In the genomic region with DNA sequence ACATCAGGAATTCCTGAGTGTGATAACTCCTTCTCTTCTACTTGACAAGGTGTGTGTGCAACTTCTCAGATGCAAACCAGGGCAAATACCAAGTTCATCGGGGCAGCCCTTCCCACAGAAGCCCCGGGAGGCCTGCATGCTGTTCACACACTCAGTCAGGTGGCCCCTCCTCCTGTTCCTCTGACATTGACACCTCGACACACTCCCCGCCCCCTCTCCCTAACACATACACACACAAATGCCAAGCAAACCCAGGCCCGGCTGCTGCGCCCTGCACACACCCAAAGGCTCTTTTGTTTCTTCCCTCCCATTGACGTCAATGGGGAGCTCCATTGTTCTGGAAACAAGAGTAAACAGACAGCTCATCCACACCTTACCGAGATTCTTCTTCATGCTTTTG, we compare ENCODE assay signal across 8 cellular contexts. TPM values are rescaled to one million over a fixed set of nuclear protein-coding genes. Genes with fewer than 3 reads are reported as not detected.
DNase-seq lines count a peak whose midpoint lies in the region; ATAC-seq and TF ChIP-seq lines count a peak whose summit lies in the region.

No MANE protein-coding gene starts in this region.

- H3K27me3 Mint-ChIP-seq in naive thymus-derived CD8-positive, alpha-beta T cell, result peaks cover 0 to 2% (median 1%) of the 10 kb centered on the region in 5 donors

- no peaks in the 10 kb centered on the region for H3K27me3 ChIP-seq in RWPE2 (ENCODE audit: insufficient read depth, poor library complexity, severe bottlenecking)

- peak; percentile 63 for ATAC-seq in RWPE2 (ENCODE audit: low read depth)
- no peak for ATAC-seq in naive thymus-derived CD8-positive, alpha-beta T cell
- no peak for ATAC-seq in HG03439 (IDR thresholded peaks at IDR 0.05; ENCODE audit: unreplicated experiment)

- H3K9me3 ChIP-seq in RWPE2 (ENCODE audit: severe bottlenecking), result no peaks in the 10 kb centered on the region

- H3K9me3 Mint-ChIP-seq in naive thymus-derived CD8-positive, alpha-beta T cell, result no peaks in the 10 kb centered on the region

- peak overlapping the region in 9 of 10 donors; percentile 84 to 99 (median 98) for H3K27ac Mint-ChIP-seq in naive thymus-derived CD8-positive, alpha-beta T cell

- H3K4me1 Mint-ChIP-seq in naive thymus-derived CD8-positive, alpha-beta T cell, result peaks cover 16 to 45% (median 41%) of the 10 kb centered on the region in 4 donors

- peak overlapping the region; percentile 85 for H3K27ac ChIP-seq in RWPE2 (ENCODE audit: poor library complexity, severe bottlenecking)

- H3K36me3 ChIP-seq in RWPE2 (ENCODE audit: low read depth), result no peaks in the 10 kb centered on the region

- POLR2A ChIA-PET in naive thymus-derived CD8-positive, alpha-beta T cell (lab: Charles Lee), result interaction anchor here (0.9 to 1.3 kb wide), 3 partner anchors 29 to 137 kb away, joined by 3 to 6 read pairs (median 4); a partner anchor contains a TSS

- DNase-seq in DMS 273 (lab: John Stamatoyannopoulos, UW; ENCODE audit: unreplicated experiment) (peak; percentile 38), DMS 273 treated with DMSO at 0.1 percent for 48 hours (lab: John Stamatoyannopoulos, UW) (no peak), RWPE2 (ENCODE audit: low spot score) (peak; percentile 98), dermis microvascular lymphatic vessel endothelial cell (ENCODE audit: low read depth in 2 of 2) (peak; percentile 66 to 70), hepatic stellate cell (ENCODE audit: low spot score) (no peak), dedifferentiated amniotic fluid mesenchymal stem cell (ENCODE audit: extremely low spot score) (no peak)
- DNase-seq in naive thymus-derived CD8-positive, alpha-beta T cell, result peak in 3 of 10 donors; percentile 5 to 34 (median 10)

- H3K4me3 Mint-ChIP-seq in naive thymus-derived CD8-positive, alpha-beta T cell, result peak overlapping the region; percentile 88 to 99 (median 93)

- no peaks in the 10 kb centered on the region for H3K36me3 Mint-ChIP-seq in naive thymus-derived CD8-positive, alpha-beta T cell

- no peak for TF ChIP-seq CTCF in RWPE2 (IDR thresholded peaks at IDR 0.05; ENCODE audit: poor library complexity, severe bottlenecking)

- H3K4me1 ChIP-seq in RWPE2 (ENCODE audit: insufficient read depth, poor library complexity, severe bottlenecking), result peaks cover 43% of the 10 kb centered on the region

- H3K4me3 ChIP-seq in RWPE2 (ENCODE audit: severe bottlenecking), result no peak overlapping the region

RNA-seq across cellular contexts. Expression of a gene that starts 1.7 kb away (rescaled TPM):
- 1.7 and 2.7 TPM in 2 replicates for total RNA-seq in dermis microvascular lymphatic vessel endothelial cell
- total RNA-seq in naive thymus-derived CD8-positive, alpha-beta T cell, result 10 to 100 TPM; 10.3 to 11.1 TPM
- polyA plus RNA-seq in naive thymus-derived CD8-positive, alpha-beta T cell, result 1 to 10 TPM; 4.0 to 6.5 (median 4.7) TPM

RNA-seq across cellular contexts. Expression of a gene that starts 30.2 kb away (rescaled TPM):
- 6.0 and 6.8 TPM in 2 replicates for total RNA-seq in dermis microvascular lymphatic vessel endothelial cell
- total RNA-seq in naive thymus-derived CD8-positive, alpha-beta T cell, result 1 to 10 TPM; 8.3 to 9.8 TPM
- 1 to 10 TPM; 4.8 to 6.7 (median 5.0) TPM for polyA plus RNA-seq in naive thymus-derived CD8-positive, alpha-beta T cell

RNA-seq across cellular contexts. Expression of a gene that starts 50.2 kb away (rescaled TPM):
- total RNA-seq in dermis microvascular lymphatic vessel endothelial cell, result 2.0 and 2.1 TPM in 2 replicates
- total RNA-seq in naive thymus-derived CD8-positive, alpha-beta T cell, result 1 to 10 TPM; 1.7 to 2.0 TPM
- polyA plus RNA-seq in naive thymus-derived CD8-positive, alpha-beta T cell, result 1 to 10 TPM in 1 of 3 donors, under 1 TPM in 1, not detected in 1; 0.33 to 2.0 TPM

Comparison
In these comparisons a context has a peak if more than half of its experiments do, and no peak if none do; other contexts are left out.
1. DNase-seq: peak in DMS 273 (single experiment), RWPE2 (single experiment) and dermis microvascular lymphatic vessel endothelial cell (2 of 2); none in DMS 273 treated with DMSO at 0.1 percent for 48 hours (single experiment), hepatic stellate cell (single experiment) and dedifferentiated amniotic fluid mesenchymal stem cell (single experiment).